ENCODE assay signal across 9 cellular contexts in genomic region chr20:835220-836045, GRCh38. TPM values are rescaled to one million over a fixed set of nuclear protein-coding genes. Genes with fewer than 3 reads are reported as not detected.
A peak's percentile ranks its signal among the peaks of the same experiment; 100 is the strongest.
DNase-seq lines count a peak whose midpoint lies in the region; ATAC-seq and TF ChIP-seq lines count a peak whose summit lies in the region.
"Had no signal": no experiment of that assay in that cellular context is flagged by ENCODE, and none has a peak within 500 bp of the region (broad histone marks: within the 10 kb centered on the region; RNA-seq: fewer than 3 reads in every experiment).

No MANE protein-coding gene starts in this region.

- no peaks in the 10 kb centered on the region for H3K9me3 Mint-ChIP-seq in activated naive CD4-positive, alpha-beta T cell treated with anti-CD3 and anti-CD28 coated beads, Interleukin-2, amount 50 U/mL, for 24 hours

- CTCF ChIA-PET in A673 (lab: Charles Lee) = no interaction called here

- H3K27ac Mint-ChIP-seq in activated naive CD4-positive, alpha-beta T cell treated with anti-CD3 and anti-CD28 coated beads, Interleukin-2, amount 50 U/mL, for 24 hours = peak overlapping the region; percentile 73

- no peak overlapping the region for H3K18ac ChIP-seq in mesendoderm (ENCODE audit: low read length)

- no peaks in the 10 kb centered on the region for H3K36me3 ChIP-seq in A673 (ENCODE audit: insufficient read depth, low read length, poor library complexity, severe bottlenecking)
- H3K36me3 ChIP-seq in KOPT-K1 (ENCODE audit: insufficient read depth, low read length) = no peaks in the 10 kb centered on the region
- no peaks in the 10 kb centered on the region for H3K36me3 ChIP-seq in mesendoderm (ENCODE audit: control insufficient read depth, insufficient read depth, low read length)
- no peaks in the 10 kb centered on the region for H3K36me3 ChIP-seq in aorta (ENCODE audit: control insufficient read depth in 1 of 2, insufficient read depth in 2 of 2, low read length in 1 of 2)
- H3K36me3 ChIP-seq: tibial nerve had no signal

- H3K9me3 ChIP-seq in A673 (ENCODE audit: low read depth, low read length, poor library complexity, severe bottlenecking) (no peaks in the 10 kb centered on the region), KOPT-K1 (ENCODE audit: insufficient read depth, low read length, poor library complexity, severe bottlenecking) (no peaks in the 10 kb centered on the region), aorta (ENCODE audit: control insufficient read depth, low read length) (no peaks in the 10 kb centered on the region)

- WGBS in mesendoderm (ENCODE audit: extremely low coverage, insufficient coverage, low lambda C conversion rate) = no CpG with 5 or more reads among the region's 3 CpGs
- 53 to 58% methylated on average over 3 of the region's 3 CpGs for WGBS in aorta, 2 donors

- H2AK5ac ChIP-seq in mesendoderm (ENCODE audit: low read length) = no peak overlapping the region

- peaks cover 48% of the 10 kb centered on the region for H3K4me1 Mint-ChIP-seq in activated naive CD4-positive, alpha-beta T cell treated with anti-CD3 and anti-CD28 coated beads, Interleukin-2, amount 50 U/mL, for 24 hours

- ATAC-seq in aorta (ENCODE audit: low FRiP score) (no peak), GM19397 (IDR thresholded peaks at IDR 0.05; ENCODE audit: unreplicated experiment) (no peak)

- H3K27ac ChIP-seq in A673 (ENCODE audit: low read depth, low read length, poor library complexity, severe bottlenecking) (no peak overlapping the region), KOPT-K1 (ENCODE audit: low read depth, low read length, poor library complexity, severe bottlenecking) (peak overlapping the region; percentile 42), mesendoderm (ENCODE audit: low read depth, low read length) (no peak overlapping the region), aorta (ENCODE audit: low read depth in 1 of 2, low read length in 2 of 2) (no peak overlapping the region)

- H4K5ac ChIP-seq in mesendoderm (ENCODE audit: low read length) = no peak overlapping the region

- BruUV-seq in A673 (replicated peaks; lab: Mats Ljungman, UMichigan) = no TSS peak

- H2BK5ac ChIP-seq in mesendoderm (ENCODE audit: low read length) = no peak overlapping the region

- H3K9ac ChIP-seq in mesendoderm (ENCODE audit: low read length) = peak overlapping the region; percentile 42

- H2BK120ac ChIP-seq in mesendoderm (ENCODE audit: low read depth, low read length) = no peak overlapping the region

- H3K4me3 ChIP-seq in A673 (ENCODE audit: low read depth, low read length, poor library complexity, severe bottlenecking) (peak overlapping the region; percentile 75), mesendoderm (ENCODE audit: low read length) (no peak overlapping the region), aorta (ENCODE audit: low read length in 2 of 2) (no peak overlapping the region)

- H3K27me3 ChIP-seq in A673 (replicated peaks; ENCODE audit: insufficient read depth, low read depth, low read length, poor library complexity) (no peaks in the 10 kb centered on the region), mesendoderm (ENCODE audit: insufficient read depth, low read length, poor library complexity) (no peaks in the 10 kb centered on the region), aorta (ENCODE audit: control insufficient read depth in 1 of 2, insufficient read depth in 2 of 2, low read length in 1 of 2) (no peaks in the 10 kb centered on the region)

- H3K4me1 ChIP-seq in A673 (ENCODE audit: insufficient read depth, low read length, poor library complexity, severe bottlenecking) (peaks cover 15% of the 10 kb centered on the region), mesendoderm (ENCODE audit: control insufficient read depth, low read depth, low read length) (peaks cover 2% of the 10 kb centered on the region), aorta (ENCODE audit: control insufficient read depth in 1 of 2, insufficient read depth in 2 of 2, low read length in 2 of 2) (no peaks in the 10 kb centered on the region)

- no peaks in the 10 kb centered on the region for H3K36me3 Mint-ChIP-seq in activated naive CD4-positive, alpha-beta T cell treated with anti-CD3 and anti-CD28 coated beads, Interleukin-2, amount 50 U/mL, for 24 hours

- TF ChIP-seq CTCF in A673 (conservative IDR thresholded peaks at IDR 0.05; ENCODE audit: low read depth, low read length) = no peak

- H3K27me3 Mint-ChIP-seq in activated naive CD4-positive, alpha-beta T cell treated with anti-CD3 and anti-CD28 coated beads, Interleukin-2, amount 50 U/mL, for 24 hours = no peaks in the 10 kb centered on the region

- DNase-seq in A673 (ENCODE audit: low spot score) (no peak), mesendoderm (no peak), globus pallidus (ENCODE audit: low spot score) (no peak), aorta (no peak), NCI-H2107 (lab: John Stamatoyannopoulos, UW) (no peak)

- no peaks in the 10 kb centered on the region for H3K79me2 ChIP-seq in mesendoderm (ENCODE audit: control insufficient read depth, insufficient read depth, low read length)

- no peak overlapping the region for H2BK15ac ChIP-seq in mesendoderm (replicated peaks; ENCODE audit: low read depth)

- H4K8ac ChIP-seq in mesendoderm (ENCODE audit: low read depth, low read length) = no peak overlapping the region

- peak overlapping the region; percentile 68 for H3K4me3 Mint-ChIP-seq in activated naive CD4-positive, alpha-beta T cell treated with anti-CD3 and anti-CD28 coated beads, Interleukin-2, amount 50 U/mL, for 24 hours

- no peak overlapping the region for H3K23ac ChIP-seq in mesendoderm (ENCODE audit: low read length)

- H3K4ac ChIP-seq in mesendoderm (ENCODE audit: low read depth, low read length) = no peak overlapping the region

- H3K4me2 ChIP-seq in mesendoderm (ENCODE audit: low read length) = no peak overlapping the region

- intact Hi-C loops in A673 (cut with micrococcal nuclease; ENCODE audit: unreplicated experiment) = no loop called here
- intact Hi-C loops in aorta (cut with DNase I) = loop anchor here in 1 of 2 donors (10.0 kb wide), 1 partner anchor 279 kb away; the partner anchor contains the start of gene PSMF1

- POLR2A ChIA-PET in A673 (lab: Charles Lee; ENCODE audit: low non-redundant PET) = no interaction called here

- no peaks in the 10 kb centered on the region for H3K79me1 ChIP-seq in mesendoderm (ENCODE audit: low read length)

- peak overlapping the region; percentile 7 for H3K56ac ChIP-seq in mesendoderm (ENCODE audit: low read length)

RNA-seq across cellular contexts. Expression of gene FAM110A, which starts 1.9 kb away (rescaled TPM):
- total RNA-seq in A673 (2021) = 11.7 and 12.2 TPM in 2 replicates
- 7.2 TPM for polyA plus RNA-seq in mesendoderm (2013, experiment 1 of 2)
- polyA plus RNA-seq in mesendoderm (2013, experiment 2 of 2) = 7.3 TPM
- 1 to 10 TPM; 3.6 to 7.0 TPM for total RNA-seq in aorta
- 1 to 10 TPM; 2.9 to 3.1 TPM for polyA plus RNA-seq in aorta
